14 cellular contexts compared by ENCODE assay signal in the genomic region with DNA sequence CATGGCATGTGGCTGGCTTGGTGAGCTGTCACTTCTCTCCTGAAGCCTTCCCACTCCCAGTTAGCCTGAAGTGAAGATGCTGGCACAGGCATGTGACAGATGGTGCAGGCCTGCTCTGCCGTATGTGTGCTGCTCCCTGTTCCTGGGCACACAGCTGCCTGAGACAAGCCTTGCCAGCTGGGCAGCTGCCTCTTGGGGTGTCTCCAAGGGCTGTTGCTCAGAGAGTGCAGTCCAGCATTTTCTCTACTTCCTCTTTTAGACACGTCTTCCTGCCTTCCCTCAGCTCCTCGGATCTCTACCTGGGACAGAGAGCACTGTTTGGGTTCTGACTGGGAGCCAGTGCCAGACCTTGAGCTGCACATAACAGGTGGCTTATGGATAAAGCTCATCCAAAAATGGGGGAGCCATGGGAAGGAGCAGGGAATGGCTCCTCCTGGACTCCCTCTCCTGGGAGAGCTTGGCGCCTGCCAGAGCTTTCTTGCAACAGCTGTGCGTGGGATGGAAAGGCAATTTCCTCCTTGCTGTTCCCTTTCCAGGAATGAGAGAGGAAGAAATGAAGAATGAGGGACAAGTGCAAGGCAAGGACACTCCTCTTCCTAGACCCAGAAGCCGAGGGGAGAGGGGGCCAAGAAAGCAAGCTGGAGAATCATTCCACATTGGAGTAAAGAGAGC.
DNase-seq lines count a peak whose midpoint lies in the region; ATAC-seq and FAIRE-seq lines count a peak whose summit lies in the region.
"Had no signal": no experiment of that assay in that cellular context is flagged by ENCODE, and none has a peak within 500 bp of the region (broad histone marks: within the 10 kb centered on the region; RNA-seq: fewer than 3 reads in every experiment).

No MANE protein-coding gene starts in this region.

- no peaks in the 10 kb centered on the region for H3K36me3 ChIP-seq in small intestine (ENCODE audit: control insufficient read depth in 2 of 2, insufficient read depth in 2 of 2, low read length in 2 of 2)
- no peaks in the 10 kb centered on the region for H3K36me3 ChIP-seq in CD4-positive, alpha-beta memory T cell (ENCODE audit: insufficient read depth, low read length)
- H3K36me3 ChIP-seq: thyroid gland had no signal

- no peak overlapping the region for H3K4me3 ChIP-seq in right cardiac atrium (ENCODE audit: low read length)
- no peak overlapping the region for H3K4me3 ChIP-seq in small intestine (ENCODE audit: low read depth in 1 of 2, low read length in 2 of 2)
- no peak overlapping the region for H3K4me3 ChIP-seq in CD4-positive, alpha-beta memory T cell (ENCODE audit: low read length in 2 of 2)
- H3K4me3 ChIP-seq: thyroid gland had no signal

- WGBS in right cardiac atrium, result 24% methylated on average over 6 of the region's 6 CpGs
- WGBS in small intestine, 3 donors, result 18 to 51% (median 22%) methylated on average over 5 to 6 of the region's 6 CpGs

- DNase-seq in NCI-H1092 (lab: John Stamatoyannopoulos, UW), result peak; percentile 46
- peak; percentile 8 for DNase-seq in amniotic epithelial cell (ENCODE audit: low read depth)
- DNase-seq in right cardiac atrium, result peak; percentile 31 to 69 (median 43)
- peak; percentile 49 for DNase-seq in small intestine
- DNase-seq in CD4-positive, alpha-beta memory T cell, result no peak
- DNase-seq: CD4-positive, alpha-beta T cell; central memory CD4-positive, alpha-beta T cell; naive B cell had no signal

- CTCF ChIA-PET in CD4-positive, alpha-beta memory T cell (lab: Charles Lee; ENCODE audit: partially characterized antibody), result no interaction called here

- H3K4me3 Mint-ChIP-seq in CD4-positive, alpha-beta memory T cell, result no peak overlapping the region
- H3K4me3 Mint-ChIP-seq: CD4-positive, alpha-beta T cell; naive B cell; T-helper 2 cell treated with Interferon-gamma antibody and Interleukin-4, amounts not matched to agents 5 μg/mL and 100 μg/mL, for 36 hours had no signal

- no peak for FAIRE-seq in small intestine (lab: Jason Lieb, UNC)

- intact Hi-C loops in right cardiac atrium (cut with DNase I), result no loop called here
- intact Hi-C loops in CD4-positive, alpha-beta memory T cell (cut with micrococcal nuclease), result no loop called here

- peaks cover 0 to 8% (median 0%) of the 10 kb centered on the region in 8 donors for H3K9me3 Mint-ChIP-seq in CD4-positive, alpha-beta memory T cell
- H3K9me3 Mint-ChIP-seq: CD4-positive, alpha-beta T cell; T-helper 2 cell treated with Interferon-gamma antibody and Interleukin-4, amounts not matched to agents 5 μg/mL and 100 μg/mL, for 36 hours had no signal

- H3K4me1 Mint-ChIP-seq in CD4-positive, alpha-beta memory T cell, result no peaks in the 10 kb centered on the region

- no peaks in the 10 kb centered on the region for H3K36me3 Mint-ChIP-seq in CD4-positive, alpha-beta memory T cell
- H3K36me3 Mint-ChIP-seq: naive B cell had no signal

- H3K27me3 Mint-ChIP-seq in CD4-positive, alpha-beta memory T cell, result peaks cover 0 to 2% of the 10 kb centered on the region in 2 donors
- H3K27me3 Mint-ChIP-seq: CD4-positive, alpha-beta T cell had no signal

- no peak overlapping the region for H3K27ac Mint-ChIP-seq in CD4-positive, alpha-beta memory T cell
- H3K27ac Mint-ChIP-seq: CD4-positive, alpha-beta T cell; naive B cell; T-helper 2 cell treated with Interferon-gamma antibody and Interleukin-4, amounts not matched to agents 5 μg/mL and 100 μg/mL, for 36 hours had no signal

- POLR2A ChIA-PET in CD4-positive, alpha-beta memory T cell (lab: Charles Lee; ENCODE audit: partially characterized antibody), result no interaction called here

- H3K4me1 ChIP-seq in right cardiac atrium (ENCODE audit: control insufficient read depth, insufficient read depth, low read length) (peaks cover 2% of the 10 kb centered on the region), small intestine (ENCODE audit: control insufficient read depth in 2 of 2, insufficient read depth in 1 of 2, low read depth in 1 of 2, low read length in 1 of 2) (no peaks in the 10 kb centered on the region)
- no peaks in the 10 kb centered on the region for H3K4me1 ChIP-seq in CD4-positive, alpha-beta memory T cell (ENCODE audit: insufficient read depth, low read length)
- H3K4me1 ChIP-seq: thyroid gland had no signal

- H3K27ac ChIP-seq in right cardiac atrium (ENCODE audit: low read length) (no peak overlapping the region), small intestine (ENCODE audit: low read depth in 1 of 2, low read length in 1 of 2) (no peak overlapping the region)
- no peak overlapping the region for H3K27ac ChIP-seq in CD4-positive, alpha-beta memory T cell (ENCODE audit: low read depth, low read length)
- H3K27ac ChIP-seq: thyroid gland had no signal

- no peaks in the 10 kb centered on the region for H3K9me3 ChIP-seq in right cardiac atrium (ENCODE audit: control insufficient read depth, low read length)
- H3K9me3 ChIP-seq in small intestine (ENCODE audit: control insufficient read depth, low read depth), result no peaks in the 10 kb centered on the region
- H3K9me3 ChIP-seq in CD4-positive, alpha-beta memory T cell (ENCODE audit: control insufficient read depth in 1 of 2, low read length in 2 of 2), result no peaks in the 10 kb centered on the region
- H3K9me3 ChIP-seq: thyroid gland had no signal

- H3K27me3 ChIP-seq in right cardiac atrium (ENCODE audit: control insufficient read depth, insufficient read depth) (no peaks in the 10 kb centered on the region), small intestine (ENCODE audit: control insufficient read depth in 2 of 2, insufficient read depth in 2 of 2, low read length in 2 of 2) (no peaks in the 10 kb centered on the region)
- H3K27me3 ChIP-seq in CD4-positive, alpha-beta memory T cell (ENCODE audit: insufficient read depth, low read length), result no peaks in the 10 kb centered on the region
- H3K27me3 ChIP-seq: thyroid gland had no signal

- peak; percentile 40 to 55 for ATAC-seq in right cardiac atrium
- no peak for ATAC-seq in GM21447 (IDR thresholded peaks at IDR 0.05; ENCODE audit: unreplicated experiment)
- ATAC-seq in GM19455 (IDR thresholded peaks at IDR 0.05; ENCODE audit: unreplicated experiment), result no peak
- ATAC-seq in HG02763 (IDR thresholded peaks at IDR 0.05; ENCODE audit: unreplicated experiment), result no peak
- ATAC-seq: Panc1 had no signal

Comparison
In these comparisons a context has a peak if more than half of its experiments do, and no peak if none do; other contexts are left out.
1. DNase-seq: peak in NCI-H1092 (single experiment), amniotic epithelial cell (single experiment), right cardiac atrium (3 of 3) and small intestine (single experiment); none in CD4-positive, alpha-beta memory T cell (0 of 5).
2. ATAC-seq: peak in right cardiac atrium (2 of 2); none in GM21447 (single experiment), GM19455 (single experiment) and HG02763 (single experiment).